29 cellular contexts compared by ENCODE assay signal in the genomic region with DNA sequence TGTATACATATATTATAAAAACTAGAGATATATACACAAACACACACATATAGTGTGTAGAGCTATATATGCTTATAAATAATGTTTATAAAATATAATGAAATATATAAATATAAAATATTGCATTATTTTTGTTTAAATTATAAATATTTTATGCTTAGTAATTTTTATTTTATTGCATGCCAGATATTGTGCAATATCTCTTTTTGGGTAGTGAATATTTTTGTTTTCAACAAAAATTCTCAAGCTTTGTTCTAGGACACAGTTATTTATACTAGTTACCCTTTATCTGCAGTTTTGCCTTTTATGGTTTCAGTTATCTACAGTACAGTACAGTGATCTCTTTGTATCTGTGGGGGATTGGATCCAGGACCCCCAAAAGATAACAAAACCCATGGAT.
"Had no signal": no experiment of that assay in that cellular context is flagged by ENCODE, and none has a peak within 500 bp of the region (broad histone marks: within the 10 kb centered on the region; RNA-seq: fewer than 3 reads in every experiment).

No MANE protein-coding gene starts in this region.

- H3K27ac ChIP-seq: brain microvascular endothelial cell, coronary artery, epithelial cell of prostate, esophagus squamous epithelium, heart left ventricle had no signal

- H3K4me3 ChIP-seq: coronary artery, esophagus squamous epithelium, heart left ventricle had no signal

- DNase-seq: activated CD4-positive, alpha-beta memory T cell treated with anti-CD3 and anti-CD28 coated beads for 36 hours; activated CD4-positive, alpha-beta T cell treated with anti-CD3 and anti-CD28 coated beads for 36 hours; activated CD4-positive, alpha-beta T cell treated with anti-CD3 and anti-CD28 coated beads, Interleukin-2, amount 10 ng/mL, durations not matched to agents 24 days and 14 days; activated CD4-positive, CD25-positive, alpha-beta regulatory T cell; activated CD4-positive, CD25-positive, alpha-beta regulatory T cell treated with anti-CD3 and anti-CD28 coated beads, Interleukin-2, amount 50 U/mL, for 72 hours; activated CD8-positive, alpha-beta memory T cell treated with anti-CD3 and anti-CD28 coated beads, Interleukin-2, amount 10 ng/mL, durations not matched to agents 7 days and 5 days; activated CD8-positive, alpha-beta memory T cell treated with anti-CD3 and anti-CD28 coated beads, Interleukin-2, amount 50 U/mL, for 4 hours; activated CD8-positive, alpha-beta T cell treated with anti-CD3 and anti-CD28 coated beads, Interleukin-2, amount 10 ng/mL, durations not matched to agents 7 days and 5 days; activated effector memory CD4-positive, alpha-beta T cell treated with anti-CD3 and anti-CD28 coated beads, Interleukin-2, amount 50 U/mL, for 16 hours; activated naive CD4-positive, alpha-beta T cell treated with anti-CD3 and anti-CD28 coated beads for 36 hours; activated naive CD8-positive, alpha-beta T cell treated with anti-CD3 and anti-CD28 coated beads for 36 hours; activated naive CD8-positive, alpha-beta T cell treated with anti-CD3 and anti-CD28 coated beads, Interleukin-2, amount 50 U/mL, for 24 hours; activated T-cell treated with anti-CD3 and anti-CD28 coated beads, Interleukin-2, amount 50 U/mL, for 1 hour; activated T-cell treated with anti-CD3 and anti-CD28 coated beads, Interleukin-2, amount 50 U/mL, for 48 hours; brain microvascular endothelial cell; effector CD4-positive, alpha-beta T cell; effector memory CD8-positive, alpha-beta T cell; esophagus squamous epithelium; foreskin melanocyte; glutamatergic neuron; heart left ventricle; T-helper 1 cell; T-helper 17 cell; T1000 had no signal

- H3K27me3 ChIP-seq: brain microvascular endothelial cell, esophagus squamous epithelium, heart left ventricle had no signal

- H3K4me1 ChIP-seq: heart left ventricle had no signal

- H3K9me3 ChIP-seq: esophagus squamous epithelium, heart left ventricle had no signal

- FAIRE-seq: astrocyte, bronchial epithelial cell, endothelial cell of umbilical vein had no signal

- H3K36me3 ChIP-seq: brain microvascular endothelial cell, esophagus squamous epithelium, heart left ventricle had no signal

- ATAC-seq: activated CD4-positive, alpha-beta T cell treated with anti-CD3 and anti-CD28 coated beads for 36 hours; activated CD8-positive, alpha-beta memory T cell treated with anti-CD3 and anti-CD28 coated beads, Interleukin-2, amount 10 ng/mL, durations not matched to agents 7 days and 5 days; activated CD8-positive, alpha-beta T cell treated with anti-CD3 and anti-CD28 coated beads, Interleukin-2, amount 10 ng/mL, durations not matched to agents 7 days and 5 days; activated naive CD8-positive, alpha-beta T cell treated with anti-CD3 and anti-CD28 coated beads, Interleukin-2, amount 50 U/mL, for 24 hours; effector memory CD8-positive, alpha-beta T cell; heart left ventricle; T-helper 17 cell had no signal
